ENCODE assay signal across 7 cellular contexts in genomic region chr13:90494849-90495248, GRCh38.
DNase-seq lines count a peak whose midpoint lies in the region; ATAC-seq, FAIRE-seq and TF ChIP-seq lines count a peak whose summit lies in the region.
"Not testable (repeated sequence)": the region's sequence is repeated elsewhere in the genome, so short reads cannot be mapped to it uniquely, and the experiment has no call there.

No MANE protein-coding gene starts in this region.

- H3K23ac ChIP-seq in H9 (ENCODE audit: insufficient read length, low read depth, low read length) = not testable (repeated sequence)

- H3K4me1 ChIP-seq in H9 (ENCODE audit: insufficient read depth, low read length); K562 (replicated peaks in 1 of 2; ENCODE audit: control insufficient read depth in 2 of 2, insufficient read depth in 2 of 2, low read length in 2 of 2); endodermal cell (ENCODE audit: control insufficient read depth, insufficient read depth, low read length); right cardiac atrium (ENCODE audit: control insufficient read depth, insufficient read depth, low read length); lower lobe of right lung; spleen: not testable (repeated sequence)

- peak; percentile 39 for DNase-seq in H9
- DNase-seq in WTC11 (ENCODE audit: low spot score) = peak; percentile 16
- not testable (repeated sequence) for DNase-seq in K562 (ENCODE audit: extremely low read depth in 1 of 4, low spot score in 3 of 4)
- DNase-seq in endodermal cell = peak; percentile 41
- peak in 2 of 3 donors; percentile 32 to 38 for DNase-seq in right cardiac atrium
- peak; percentile 34 for DNase-seq in lower lobe of right lung
- peak; percentile 69 for DNase-seq in spleen

- not testable (repeated sequence) for H2BK15ac ChIP-seq in H9 (ENCODE audit: low read depth, low read length)

- H3K4ac ChIP-seq in H9 (ENCODE audit: low read depth, low read length) = not testable (repeated sequence)

- intact Hi-C loops in K562 (cut with micrococcal nuclease) = loop anchor here (5.0 kb wide), 2 partner anchors 47 to 143 kb away; no protein-coding TSS in a partner anchor
- intact Hi-C loops in right cardiac atrium (cut with DNase I); lower lobe of right lung (cut with DNase I); spleen (cut with DNase I; ENCODE audit: low total_unique reads): not testable (repeated sequence)

- not testable (repeated sequence) for H3K36me3 Mint-ChIP-seq in H9 (ENCODE audit: insufficient read depth in 1 of 3, low read depth in 3 of 3); WTC11; endodermal cell (ENCODE audit: low read depth)

- not testable (repeated sequence) for H3T11ph ChIP-seq in H9 (ENCODE audit: low read length)

- H2BK20ac ChIP-seq in H9 (ENCODE audit: low read depth, low read length, poor library complexity, severe bottlenecking) = not testable (repeated sequence)

- BruUV-seq in K562 (replicated peaks; lab: Mats Ljungman, UMichigan) = not testable (repeated sequence)

- not testable (repeated sequence) for H3K27me3 ChIP-seq in H9 (ENCODE audit: insufficient read depth, low read length); K562 (ENCODE audit: control insufficient read depth in 2 of 2, insufficient read depth in 2 of 2, low read length in 2 of 2); endodermal cell (ENCODE audit: control insufficient read depth, insufficient read depth, low read length, poor library complexity, severe bottlenecking); right cardiac atrium (ENCODE audit: control insufficient read depth, insufficient read depth); lower lobe of right lung (ENCODE audit: low read depth); spleen (replicated peaks in 1 of 7)

- not testable (repeated sequence) for H2BK12ac ChIP-seq in H9 (ENCODE audit: insufficient read length, low read depth, low read length)

- TF ChIP-seq RAD21 in K562 (CRISPR knock-in tag; conservative IDR thresholded peaks at IDR 0.05 in 1 of 2, IDR thresholded peaks at IDR 0.05 in 1 of 2) = peak in 1 of 2 experiments; percentile 29; a peak in 2 of 4 replicates

- H3K9me3 Mint-ChIP-seq in H9, WTC11: not testable (repeated sequence)
- peaks cover 11% of the 10 kb centered on the region for H3K9me3 Mint-ChIP-seq in endodermal cell

- H3K4me2 ChIP-seq in H9 (ENCODE audit: insufficient read depth, insufficient read length, low read length); K562 (ENCODE audit: insufficient read depth, low read length): not testable (repeated sequence)

- H2AFZ ChIP-seq in H9 (ENCODE audit: low read length); K562 (ENCODE audit: low read depth, low read length): not testable (repeated sequence)

- H3K36me3 ChIP-seq in K562 (ENCODE audit: control insufficient read depth, insufficient read depth, low read length); endodermal cell (ENCODE audit: control insufficient read depth, insufficient read depth, low read length); lower lobe of right lung; spleen: not testable (repeated sequence)

- H3K18ac ChIP-seq in H9 (ENCODE audit: insufficient read length, low read depth, low read length) = not testable (repeated sequence)

- TF ChIP-seq EP300 in K562 (IDR thresholded peaks at IDR 0.05; ENCODE audit: low read length) = not testable (repeated sequence)

- not testable (repeated sequence) for H3K9me1 ChIP-seq in K562 (ENCODE audit: control insufficient read depth, insufficient read depth, low read length)

- no CpG with 5 or more reads among the region's 27 CpGs for WGBS in H9 (ENCODE audit: extremely low coverage, insufficient read length, low lambda C conversion rate)
- 3% methylated on average over 27 of the region's 27 CpGs for WGBS in K562 (ENCODE audit: insufficient coverage, low coverage, missing lambda C conversion rate)
- 92 to 96% methylated on average over 10 to 27 of the region's 27 CpGs for WGBS in endodermal cell (ENCODE audit: insufficient coverage in 1 of 2, insufficient read length in 1 of 2), 2 experiments
- 94% methylated on average over 27 of the region's 27 CpGs for whole genome bisulfite sequencing in right cardiac atrium
- 87 to 96% (median 94%) methylated on average over 11 to 27 of the region's 27 CpGs for WGBS in spleen, 5 donors

- not testable (repeated sequence) for H3K79me2 ChIP-seq in H9 (ENCODE audit: insufficient read depth, low read length); K562 (ENCODE audit: control insufficient read depth, insufficient read depth, low read length)

- H2BK120ac ChIP-seq in H9 (ENCODE audit: low read depth, low read length, poor library complexity, severe bottlenecking) = not testable (repeated sequence)

- not testable (repeated sequence) for H3K9ac ChIP-seq in H9 (ENCODE audit: extremely low read depth, insufficient read length, low read length); K562 (ENCODE audit: insufficient read depth in 1 of 2, low read depth in 2 of 2, low read length in 2 of 2); endodermal cell (ENCODE audit: extremely low read depth, low read length, poor library complexity, severe bottlenecking)

- not testable (repeated sequence) for H3K27ac Mint-ChIP-seq in H9, WTC11, endodermal cell

- CTCF ChIA-PET in WTC11 (lab: Charles Lee); K562 (lab: Yijun Ruan, JAX; ENCODE audit: low intra/inter-chr PET ratio): not testable (repeated sequence)

- H4K8ac ChIP-seq in H9 (replicated peaks; ENCODE audit: insufficient read length, low read depth, low read length) = not testable (repeated sequence)

- not testable (repeated sequence) for TF ChIP-seq POLR2A in K562 (conservative IDR thresholded peaks at IDR 0.05); spleen (IDR thresholded peaks at IDR 0.05)

- not testable (repeated sequence) for H4K91ac ChIP-seq in H9 (ENCODE audit: insufficient read length, low read depth, low read length)

- not testable (repeated sequence) for H2BK5ac ChIP-seq in H9 (ENCODE audit: insufficient read length, low read length)

- H3K27me3 Mint-ChIP-seq in H9 (ENCODE audit: low read depth); WTC11 (ENCODE audit: low read depth); endodermal cell (ENCODE audit: insufficient read depth): not testable (repeated sequence)

- not testable (repeated sequence) for H3K23me2 ChIP-seq in H9 (ENCODE audit: insufficient read length, low read depth, low read length, poor library complexity, severe bottlenecking)

- H3K9me3 ChIP-seq in H9 (ENCODE audit: control insufficient read depth, low read depth, low read length); endodermal cell (ENCODE audit: control insufficient read depth, low read length); right cardiac atrium (ENCODE audit: control insufficient read depth, low read length); lower lobe of right lung: not testable (repeated sequence)
- peaks cover 10% of the 10 kb centered on the region for H3K9me3 ChIP-seq in K562 (replicated peaks; ENCODE audit: control insufficient read depth, insufficient read depth, low read depth, low read length)
- peaks cover 0 to 45% (median 28%) of the 10 kb centered on the region in 8 donors for H3K9me3 ChIP-seq in spleen

- H3K4me1 Mint-ChIP-seq in H9, WTC11, endodermal cell: not testable (repeated sequence)

- H4K5ac ChIP-seq in H9 (ENCODE audit: insufficient read length, low read depth, low read length) = not testable (repeated sequence)

- TF ChIP-seq CTCF in H9 (conservative IDR thresholded peaks at IDR 0.05); WTC11 (IDR thresholded peaks at IDR 0.05); K562 (IDR thresholded peaks at IDR 0.05 in 2 of 3, conservative IDR thresholded peaks at IDR 0.05 in 1 of 3; ENCODE audit: insufficient read depth in 2 of 3, low read depth in 1 of 3, low read length in 3 of 3); endodermal cell (conservative IDR thresholded peaks at IDR 0.05); lower lobe of right lung (IDR thresholded peaks at IDR 0.05); spleen (IDR thresholded peaks at IDR 0.05 in 8 of 11, conservative IDR thresholded peaks at IDR 0.05 in 3 of 11): not testable (repeated sequence)

- not testable (repeated sequence) for H3K79me1 ChIP-seq in H9 (ENCODE audit: insufficient read depth, low read depth, low read length, poor library complexity, severe bottlenecking)

- in situ Hi-C loops in K562 (cut with MboI) = not testable (repeated sequence)

- H3K4me3 Mint-ChIP-seq in H9, WTC11, endodermal cell: not testable (repeated sequence)

- H3K56ac ChIP-seq in H9 (ENCODE audit: insufficient read length, low read depth, low read length) = not testable (repeated sequence)

- H4K20me1 ChIP-seq in H9 (ENCODE audit: control insufficient read depth, insufficient read depth, insufficient read length); K562 (replicated peaks; ENCODE audit: control insufficient read depth, insufficient read depth, low read length): not testable (repeated sequence)

- POLR2A ChIA-PET in WTC11 (lab: Charles Lee); K562 (lab: Yijun Ruan, JAX): not testable (repeated sequence)

- not testable (repeated sequence) for FAIRE-seq in K562 (lab: Jason Lieb, UNC)

- not testable (repeated sequence) for H3K4me3 ChIP-seq in K562; endodermal cell (ENCODE audit: low read length); right cardiac atrium (ENCODE audit: low read length); lower lobe of right lung; spleen

- not testable (repeated sequence) for ATAC-seq in WTC11, K562, right cardiac atrium, lower lobe of right lung

- not testable (repeated sequence) for H2AK5ac ChIP-seq in H9 (ENCODE audit: insufficient read length, low read length)

- not testable (repeated sequence) for H3K27ac ChIP-seq in H9 (ENCODE audit: insufficient read length, low read depth, low read length); K562 (ENCODE audit: extremely low read depth, low read depth, low read length); endodermal cell (ENCODE audit: low read depth, low read length); right cardiac atrium (ENCODE audit: low read length); lower lobe of right lung; spleen

- H3K14ac ChIP-seq in H9 (ENCODE audit: insufficient read depth, low read length) = not testable (repeated sequence)
